ENCODE assay signal across 12 cellular contexts in genomic region chr20:62831854-62832211, GRCh38. TPM values are rescaled to one million over a fixed set of nuclear protein-coding genes. Genes with fewer than 3 reads are reported as not detected.
DNase-seq lines count a peak whose midpoint lies in the region; ATAC-seq and TF ChIP-seq lines count a peak whose summit lies in the region.
"Had no signal": no experiment of that assay in that cellular context is flagged by ENCODE, and none has a peak within 500 bp of the region (broad histone marks: within the 10 kb centered on the region; RNA-seq: fewer than 3 reads in every experiment).

No MANE protein-coding gene starts in this region.

- H3K4me3 ChIP-seq in heart right ventricle, result no peak overlapping the region
- H3K4me3 ChIP-seq in mucosa of rectum (ENCODE audit: low read length in 2 of 2), result peak overlapping the region; percentile 2 to 65
- H3K4me3 ChIP-seq: SJSA1 had no signal

- ATAC-seq in left ventricle myocardium superior, result no peak
- ATAC-seq in heart right ventricle, result no peak
- no peak for ATAC-seq in natural killer cell
- no peak for ATAC-seq in GM19324 (IDR thresholded peaks at IDR 0.05; ENCODE audit: low FRiP score, unreplicated experiment)

- intact Hi-C loops in left ventricle myocardium superior (cut with micrococcal nuclease) (no loop called here), heart right ventricle (cut with DNase I) (no loop called here), natural killer cell (cut with micrococcal nuclease) (no loop called here)

- 88 to 94% methylated on average over 10 of the region's 10 CpGs for WGBS in heart right ventricle, 2 donors

- H3K4me1 Mint-ChIP-seq in natural killer cell, result no peaks in the 10 kb centered on the region

- no peaks in the 10 kb centered on the region for H3K27me3 Mint-ChIP-seq in natural killer cell (ENCODE audit: low read depth in 2 of 2)

- peak overlapping the region; percentile 3 to 63 for H3K9ac ChIP-seq in mucosa of rectum (ENCODE audit: low read depth in 1 of 2, low read length in 2 of 2)

- H3K27me3 ChIP-seq in heart right ventricle (peaks cover 0 to 5% (median 0%) of the 10 kb centered on the region in 7 donors), mucosa of rectum (ENCODE audit: control insufficient read depth in 2 of 2, insufficient read depth in 2 of 2, low read length in 2 of 2) (peaks cover 0 to 4% of the 10 kb centered on the region in 2 donors)
- H3K27me3 ChIP-seq: foreskin keratinocyte, SJSA1 had no signal

- H3K27ac Mint-ChIP-seq in natural killer cell, result no peak overlapping the region

- H3K9me3 ChIP-seq in heart right ventricle (no peaks in the 10 kb centered on the region), mucosa of rectum (ENCODE audit: control insufficient read depth in 2 of 2, low read length in 2 of 2) (no peaks in the 10 kb centered on the region)
- H3K9me3 ChIP-seq: SJSA1 had no signal

- H3K27ac ChIP-seq in heart right ventricle (no peak overlapping the region), cingulate gyrus (ENCODE audit: low read depth, low read length) (peak overlapping the region; percentile 65), mucosa of rectum (ENCODE audit: low read depth in 2 of 2, low read length in 2 of 2) (peak overlapping the region in 1 of 2 donors; percentile 77)
- H3K27ac ChIP-seq: foreskin keratinocyte, SJSA1 had no signal

- H3K36me3 Mint-ChIP-seq in natural killer cell, result no peaks in the 10 kb centered on the region

- no peak for TF ChIP-seq CTCF in heart right ventricle (IDR thresholded peaks at IDR 0.05)
- TF ChIP-seq CTCF in natural killer cell (IDR thresholded peaks at IDR 0.05), result no peak

- DNase-seq in left ventricle myocardium superior, result peak; percentile 8
- DNase-seq in heart right ventricle, result no peak
- no peak for DNase-seq in HT-29 (ENCODE audit: low spot score)
- DNase-seq in NCI-H748 treated with DMSO at 0.1 percent for 48 hours (lab: John Stamatoyannopoulos, UW), result no peak
- no peak for DNase-seq in natural killer cell
- DNase-seq: effector CD4-positive, alpha-beta T cell; foreskin keratinocyte; NCI-H1436 treated with DMSO at 0.1 percent for 48 hours had no signal

- H3K4me3 Mint-ChIP-seq in natural killer cell, result no peak overlapping the region

- H3K4me1 ChIP-seq in heart right ventricle, result peaks cover 0 to 9% (median 0%) of the 10 kb centered on the region in 9 donors
- peaks cover 21 to 23% of the 10 kb centered on the region in 2 donors for H3K4me1 ChIP-seq in mucosa of rectum (ENCODE audit: control insufficient read depth in 2 of 2, insufficient read depth in 2 of 2, low read length in 2 of 2)
- H3K4me1 ChIP-seq: SJSA1 had no signal

- H3K36me3 ChIP-seq in heart right ventricle, result no peaks in the 10 kb centered on the region
- no peaks in the 10 kb centered on the region for H3K36me3 ChIP-seq in mucosa of rectum (ENCODE audit: control insufficient read depth in 2 of 2, insufficient read depth in 2 of 2, low read length in 2 of 2)
- H3K36me3 ChIP-seq: SJSA1 had no signal

- no peaks in the 10 kb centered on the region for H3K9me3 Mint-ChIP-seq in natural killer cell

RNA-seq across cellular contexts. Expression of gene COL9A3, which starts 15.0 kb away (rescaled TPM):
- 2.9 TPM for total RNA-seq in left ventricle myocardium superior
- 1 to 10 TPM in 8 of 10 donors, under 1 TPM in 2; 0.45 to 3.6 (median 1.8) TPM for total RNA-seq in heart right ventricle
- 10 to 100 TPM in 1 of 2 donors, 1 to 10 TPM in 1; 4.5 to 15.2 TPM for polyA plus RNA-seq in heart right ventricle
- 57.4 and 59.7 TPM in 2 replicates for total RNA-seq in HT-29 (2014; rRNA removed; shearing (Covaris generic))
- 1 to 10 TPM in 1 of 3 donors, not detected in 2; 1.9 TPM for total RNA-seq in natural killer cell
- total RNA-seq: SJSA1 had no signal

RNA-seq across cellular contexts. Expression of gene OGFR, which starts 27.2 kb away (rescaled TPM):
- total RNA-seq in left ventricle myocardium superior, result 21.0 TPM
- total RNA-seq in heart right ventricle, result 10 to 100 TPM; 13.0 to 37.5 (median 16.8) TPM
- 10 to 100 TPM; 17.7 to 34.5 TPM for polyA plus RNA-seq in heart right ventricle
- total RNA-seq in HT-29 (2014; rRNA removed; shearing (Covaris generic)), result 197 and 202 TPM in 2 replicates
- 10 to 100 TPM; 71.0 to 84.0 (median 83.0) TPM for total RNA-seq in natural killer cell

RNA-seq across cellular contexts. Expression of gene TCFL5, which starts 29.8 kb away (rescaled TPM):
- 6.1 TPM for total RNA-seq in left ventricle myocardium superior
- 1 to 10 TPM; 3.5 to 8.3 (median 6.5) TPM for total RNA-seq in heart right ventricle
- polyA plus RNA-seq in heart right ventricle, result 1 to 10 TPM; 2.5 to 3.4 TPM
- total RNA-seq in HT-29 (2014; rRNA removed; shearing (Covaris generic)), result 16.1 and 17.1 TPM in 2 replicates
- 1 to 10 TPM; 5.1 to 8.0 (median 6.4) TPM for total RNA-seq in natural killer cell

RNA-seq across cellular contexts. Expression of gene MRGBP, which starts 35.6 kb away (rescaled TPM):
- total RNA-seq in left ventricle myocardium superior (11.1 TPM), heart right ventricle (1 to 10 TPM; 6.8 to 10.0 (median 8.1) TPM), natural killer cell (10 to 100 TPM in 2 of 3 donors, 1 to 10 TPM in 1; 8.3 to 12.8 (median 10.0) TPM)
- polyA plus RNA-seq in heart right ventricle, result 10 to 100 TPM in 1 of 2 donors, 1 to 10 TPM in 1; 6.5 to 10.8 TPM
- 88.8 and 98.8 TPM in 2 replicates for total RNA-seq in HT-29 (2014; rRNA removed; shearing (Covaris generic))

Comparison
In these comparisons a context has a peak if more than half of its experiments do, and no peak if none do; other contexts are left out.
1. H3K4me3 ChIP-seq: peak in mucosa of rectum (2 of 2); none in heart right ventricle (0 of 10).
2. RNA of gene COL9A3, which starts 15.0 kb away (total RNA-seq): 57.4 to 59.7 TPM in HT-29; 2.9 TPM in left ventricle myocardium superior (single experiment), 0.45 to 3.6 TPM in heart right ventricle and 1.9 TPM in natural killer cell; every median in the first group is over 10 times any median in the second.